Comparison of ENCODE assay signal across 17 cellular contexts in the genomic region with DNA sequence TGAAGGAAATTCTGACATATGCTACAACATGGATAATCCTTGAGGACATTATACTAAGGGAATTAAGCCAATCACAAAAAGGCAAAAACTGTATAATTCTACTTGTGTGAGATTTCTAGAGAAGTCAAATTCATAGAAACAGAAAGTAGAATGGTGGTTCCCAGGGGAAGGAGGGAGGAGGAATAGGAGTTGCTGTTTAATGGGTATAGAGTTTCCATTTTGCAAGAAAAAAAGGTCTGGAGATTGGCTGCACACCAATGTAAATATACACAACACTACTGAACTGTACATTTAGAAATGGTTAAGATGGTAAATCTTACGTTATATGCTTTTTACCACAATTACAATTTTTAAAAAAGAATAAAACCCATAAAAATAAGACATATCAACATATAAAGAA. TPM values are rescaled to one million over a fixed set of nuclear protein-coding genes. Genes with fewer than 3 reads are reported as not detected.
"Had no signal": no experiment of that assay in that cellular context is flagged by ENCODE, and none has a peak within 500 bp of the region (broad histone marks: within the 10 kb centered on the region; RNA-seq: fewer than 3 reads in every experiment).

No MANE protein-coding gene starts in this region.

- H3K36me3 ChIP-seq: colonic mucosa, transverse colon, vagina had no signal

- ATAC-seq: activated CD4-positive, CD25-positive, alpha-beta regulatory T cell treated with anti-CD3 and anti-CD28 coated beads, Interleukin-2, amount 50 U/mL, for 24 hours; gastrocnemius medialis; left lung had no signal

- H3K4me1 ChIP-seq: colonic mucosa, gastrocnemius medialis, left lung, right atrium auricular region, suprapubic skin, transverse colon, vagina had no signal

- H3K27me3 ChIP-seq: colonic mucosa, gastrocnemius medialis, right atrium auricular region, suprapubic skin, transverse colon, vagina had no signal

- H3K27me3 Mint-ChIP-seq: stimulated activated naive CD8-positive, alpha-beta T cell treated with anti-CD3 and anti-CD28 coated beads, Interleukin-15, Interleukin-2, amounts not matched to agents 100 ng/mL and 50 ng/mL, for 24 hours had no signal

- H3K4me3 Mint-ChIP-seq: activated naive CD4-positive, alpha-beta T cell treated with anti-CD3 and anti-CD28 coated beads for 36 hours; nephron; stimulated activated naive CD8-positive, alpha-beta T cell treated with anti-CD3 and anti-CD28 coated beads, Interleukin-15, Interleukin-2, amounts not matched to agents 100 ng/mL and 50 ng/mL, for 24 hours; T-helper 1 cell treated with Interleukin-12 subunit alpha and Interleukin-12 subunit beta and Interleukin-4 antibody, amounts not matched to agents 30 μg/mL and 1 μg/mL, for 36 hours had no signal

- H3K27ac Mint-ChIP-seq: activated naive CD4-positive, alpha-beta T cell treated with anti-CD3 and anti-CD28 coated beads for 36 hours; nephron; stimulated activated naive CD8-positive, alpha-beta T cell treated with anti-CD3 and anti-CD28 coated beads, Interleukin-15, Interleukin-2, amounts not matched to agents 100 ng/mL and 50 ng/mL, for 24 hours; T-helper 1 cell treated with Interleukin-12 subunit alpha and Interleukin-12 subunit beta and Interleukin-4 antibody, amounts not matched to agents 30 μg/mL and 1 μg/mL, for 36 hours had no signal

- H3K9me3 Mint-ChIP-seq: activated naive CD4-positive, alpha-beta T cell treated with anti-CD3 and anti-CD28 coated beads for 36 hours had no signal

- H3K27ac ChIP-seq: colonic mucosa, gastrocnemius medialis, left lung, right atrium auricular region, suprapubic skin, transverse colon, vagina had no signal

- DNase-seq: activated CD4-positive, alpha-beta T cell treated with anti-CD3 and anti-CD28 coated beads, Interleukin-2, amount 50 U/mL, for 1 hour; activated naive CD4-positive, alpha-beta T cell treated with anti-CD3 and anti-CD28 coated beads for 36 hours; colonic mucosa; gastrocnemius medialis; head of caudate nucleus; left lung; midbrain; occipital lobe; transverse colon had no signal

- H3K4me3 ChIP-seq: colonic mucosa, gastrocnemius medialis, left lung, right atrium auricular region, suprapubic skin, transverse colon, vagina had no signal

- H3K9me3 ChIP-seq: colonic mucosa, gastrocnemius medialis, left lung, right atrium auricular region, suprapubic skin, transverse colon, vagina had no signal

RNA-seq across cellular contexts. Expression of a gene that starts 35.8 kb away (rescaled TPM):
- total RNA-seq: colonic mucosa, epithelial cell of proximal tubule, transverse colon had no signal
